Comparison of ENCODE assay signal across 12 cellular contexts in genomic region chr5:172861461-172861860, GRCh38. TPM values are rescaled to one million over a fixed set of nuclear protein-coding genes. Genes with fewer than 3 reads are reported as not detected.
DNase-seq lines count a peak whose midpoint lies in the region; ATAC-seq and TF ChIP-seq lines count a peak whose summit lies in the region.
"Had no signal": no experiment of that assay in that cellular context is flagged by ENCODE, and none has a peak within 500 bp of the region (broad histone marks: within the 10 kb centered on the region; RNA-seq: fewer than 3 reads in every experiment).

No MANE protein-coding gene starts in this region.

- H3K9me3 ChIP-seq in Peyer's patch: no peaks in the 10 kb centered on the region
- no peaks in the 10 kb centered on the region for H3K9me3 ChIP-seq in mucosa of stomach (ENCODE audit: control insufficient read depth, low read length)
- no peaks in the 10 kb centered on the region for H3K9me3 ChIP-seq in thoracic aorta
- H3K9me3 ChIP-seq: SJSA1 had no signal

- H3K4me3 ChIP-seq in Peyer's patch (no peak overlapping the region), mucosa of stomach (ENCODE audit: low read length) (no peak overlapping the region), thoracic aorta (peak overlapping the region; percentile 23)
- H3K4me3 ChIP-seq: SJSA1 had no signal

- H3K27ac ChIP-seq in Peyer's patch (peak overlapping the region; percentile 60 to 91 (median 74)), caudate nucleus (ENCODE audit: low read depth, low read length) (peak overlapping the region; percentile 86), thoracic aorta (peak overlapping the region; percentile 97 to 100)
- H3K27ac ChIP-seq: SJSA1 had no signal

- peak overlapping the region; percentile 16 for H3K9ac ChIP-seq in mucosa of stomach (ENCODE audit: low read length)

- ATAC-seq in thoracic aorta (ENCODE audit: insufficient number of reproducible peaks, low FRiP score, low read depth) (no peak), GM19452 (IDR thresholded peaks at IDR 0.05; ENCODE audit: unreplicated experiment) (no peak), GM18909 (IDR thresholded peaks at IDR 0.05; ENCODE audit: poor library complexity, unreplicated experiment) (no peak)

- DNase-seq in Peyer's patch (no peak), caudate nucleus (lab: John Stamatoyannopoulos, UW) (no peak), thoracic aorta (ENCODE audit: low spot score) (no peak), hepatic stellate cell (ENCODE audit: low spot score) (no peak)
- DNase-seq: activated CD4-positive, alpha-beta T cell treated with anti-CD3 and anti-CD28 coated beads for 1 hour; activated naive CD4-positive, alpha-beta T cell treated with Interleukin-2 at 50 U/mL for 16 hours; KG1; NCI-H2171 had no signal

- no peak for TF ChIP-seq POLR2A in Peyer's patch (IDR thresholded peaks at IDR 0.05)

- TF ChIP-seq CTCF in Peyer's patch (IDR thresholded peaks at IDR 0.05): no peak
- TF ChIP-seq CTCF in thoracic aorta (IDR thresholded peaks at IDR 0.05): no peak

- H3K36me3 ChIP-seq in Peyer's patch (no peaks in the 10 kb centered on the region), mucosa of stomach (ENCODE audit: control insufficient read depth, insufficient read depth, low read length) (no peaks in the 10 kb centered on the region), thoracic aorta (no peaks in the 10 kb centered on the region)

- H3K27me3 ChIP-seq in Peyer's patch: no peaks in the 10 kb centered on the region
- no peaks in the 10 kb centered on the region for H3K27me3 ChIP-seq in mucosa of stomach (ENCODE audit: control insufficient read depth, insufficient read depth, low read length)
- H3K27me3 ChIP-seq in thoracic aorta (replicated peaks; ENCODE audit: insufficient read depth): no peaks in the 10 kb centered on the region
- H3K27me3 ChIP-seq: SJSA1 had no signal

- H3K4me1 ChIP-seq in Peyer's patch (peaks cover 4 to 47% (median 18%) of the 10 kb centered on the region in 4 donors), mucosa of stomach (ENCODE audit: control insufficient read depth, insufficient read depth, low read length) (peaks cover 64% of the 10 kb centered on the region), thoracic aorta (ENCODE audit: control insufficient read depth in 1 of 2, low read depth in 2 of 2) (peaks cover 50 to 89% of the 10 kb centered on the region in 2 donors)

RNA-seq across cellular contexts. Expression of gene ERGIC1, which starts 27.4 kb away (rescaled TPM):
- 100 to 1,000 TPM; 113 to 180 (median 143) TPM for total RNA-seq in Peyer's patch
- 100 to 1,000 TPM; 141 to 230 TPM for total RNA-seq in thoracic aorta
